Comparison of ENCODE assay signal across 34 cellular contexts in the genomic region with DNA sequence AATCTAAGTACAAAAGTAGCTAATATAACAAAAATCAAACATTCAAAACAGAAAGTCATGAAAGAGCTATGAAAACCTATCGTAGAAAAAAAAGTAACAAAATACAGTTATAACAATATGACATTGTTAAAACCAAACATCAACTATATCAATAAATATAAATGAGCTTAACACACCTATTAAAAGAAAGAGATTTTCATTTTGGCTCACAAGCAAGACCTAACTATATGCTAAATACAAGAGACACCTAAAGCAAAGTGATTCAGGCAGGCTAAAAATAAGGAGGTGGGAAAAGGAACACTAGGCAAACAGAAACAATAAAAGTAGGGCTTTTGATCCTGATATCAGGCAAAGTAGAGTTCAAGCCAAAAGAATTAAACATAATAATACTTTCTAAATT. TPM values are rescaled to one million over a fixed set of nuclear protein-coding genes. Genes with fewer than 3 reads are reported as not detected.
DNase-seq lines count a peak whose midpoint lies in the region; ATAC-seq, FAIRE-seq and TF ChIP-seq lines count a peak whose summit lies in the region.
"Had no signal": no experiment of that assay in that cellular context is flagged by ENCODE, and none has a peak within 500 bp of the region (broad histone marks: within the 10 kb centered on the region; RNA-seq: fewer than 3 reads in every experiment).

No MANE protein-coding gene starts in this region.

- no peak for TF ChIP-seq POLR2A in K562 (conservative IDR thresholded peaks at IDR 0.05)

- H3K4me1 ChIP-seq in HEK293 (ENCODE audit: control insufficient read depth, insufficient read depth, low read length), result no peaks in the 10 kb centered on the region
- no peaks in the 10 kb centered on the region for H3K4me1 ChIP-seq in adipocyte (ENCODE audit: control insufficient read depth, insufficient read depth, low read length)
- H3K4me1 ChIP-seq in K562 (replicated peaks in 1 of 2; ENCODE audit: control insufficient read depth in 2 of 2, insufficient read depth in 2 of 2, low read length in 2 of 2), result no peaks in the 10 kb centered on the region
- H3K4me1 ChIP-seq: A549; BE2C; BLaER1; BLaER1 treated with 17β-estradiol and CSF1 and Interleukin-3, amounts not matched to agents 10 nM and 100 nM had no signal

- H3K9me3 ChIP-seq in HEK293 (ENCODE audit: control insufficient read depth, insufficient read depth, low read depth, low read length) (peaks cover 8% of the 10 kb centered on the region), adipocyte (ENCODE audit: control insufficient read depth, low read length) (peaks cover 77% of the 10 kb centered on the region), K562 (replicated peaks; ENCODE audit: control insufficient read depth, insufficient read depth, low read depth, low read length) (peaks cover 8% of the 10 kb centered on the region)
- H3K9me3 ChIP-seq: BE2C had no signal

- CTCF ChIA-PET in HEK293 (lab: Yijun Ruan, JAX) (interaction anchor here (0.5 to 2.2 kb wide), 2 partner anchors 14 to 580 kb away, joined by 3 to 6 read pairs; no protein-coding TSS in a partner anchor), K562 (lab: Yijun Ruan, JAX; ENCODE audit: low intra/inter-chr PET ratio) (no interaction called here)

- DNase-seq in adipocyte (ENCODE audit: low read depth) (no peak), K562 (ENCODE audit: extremely low read depth in 1 of 4, low spot score in 3 of 4) (no peak)
- DNase-seq in activated CD4-positive, CD25-positive, alpha-beta regulatory T cell treated with anti-CD3 and anti-CD28 coated beads, Interleukin-2, amount 50 U/mL, for 72 hours, result no peak
- no peak for DNase-seq in activated CD8-positive, alpha-beta memory T cell treated with anti-CD3 and anti-CD28 coated beads, Interleukin-2, amount 50 U/mL, for 48 hours
- DNase-seq: 8988T; ACHN; AML-193; BE2C; C1 segment of cervical spinal cord; Caco-2; Calu3; CD4-positive, alpha-beta memory T cell; CD4-positive, alpha-beta T cell; CD4-positive, CD25-positive, alpha-beta regulatory T cell; CD8-positive, alpha-beta memory T cell; CD8-positive, alpha-beta T cell; COR-L47; DMS 273 treated with DMSO at 0.1 percent for 48 hours; DMS153; DMS53; DMS79; DMS79 treated with DMSO at 0.1 percent for 48 hours; DND-41; EL had no signal

- H3K27ac ChIP-seq in HEK293 (ENCODE audit: extremely low read depth, low read depth, low read length) (no peak overlapping the region), K562 (ENCODE audit: extremely low read depth, low read depth, low read length) (no peak overlapping the region)
- H3K27ac ChIP-seq: 22Rv1; A549; BLaER1; BLaER1 treated with 17β-estradiol and CSF1 and Interleukin-3, amounts not matched to agents 10 nM and 100 nM; C4-2B had no signal

- H3K4me3 ChIP-seq in HEK293 (ENCODE audit: low read depth, low read length), result no peak overlapping the region
- H3K4me3 ChIP-seq in adipocyte (ENCODE audit: low read length), result peak overlapping the region; percentile 15
- no peak overlapping the region for H3K4me3 ChIP-seq in K562
- H3K4me3 ChIP-seq: A549; BLaER1; BLaER1 treated with 17β-estradiol and CSF1 and Interleukin-3, amounts not matched to agents 10 nM and 100 nM had no signal

- FAIRE-seq in G401.6 (lab: Jason Lieb, UNC) (peak; percentile 23), K562 (lab: Jason Lieb, UNC) (no peak)
- FAIRE-seq: A549, D721Med had no signal

- 95% methylated on average over 1 of the region's 1 CpG for WGBS in K562 (ENCODE audit: insufficient coverage, low coverage, missing lambda C conversion rate)

- BruUV-seq in K562 (replicated peaks; lab: Mats Ljungman, UMichigan), result no TSS peak

- H4K20me1 ChIP-seq in K562 (replicated peaks; ENCODE audit: control insufficient read depth, insufficient read depth, low read length), result no peaks in the 10 kb centered on the region
- H4K20me1 ChIP-seq: BLaER1 had no signal

- H3K4me2 ChIP-seq in K562 (ENCODE audit: insufficient read depth, low read length), result no peak overlapping the region
- H3K4me2 ChIP-seq: A549; BLaER1; BLaER1 treated with 17β-estradiol and CSF1 and Interleukin-3, amounts not matched to agents 10 nM and 100 nM had no signal

- intact Hi-C loops in K562 (cut with micrococcal nuclease), result no loop called here

- POLR2A ChIA-PET in HEK293 (lab: Yijun Ruan, JAX) (no interaction called here), K562 (lab: Yijun Ruan, JAX) (interaction anchor here (0.7 to 1.1 kb wide), 3 partner anchors 10 to 20 kb away, joined by 3 to 5 read pairs (median 3); no protein-coding TSS in a partner anchor)

- no peaks in the 10 kb centered on the region for H3K9me1 ChIP-seq in K562 (ENCODE audit: control insufficient read depth, insufficient read depth, low read length)

- TF ChIP-seq CTCF in HEK293 (tag by site-specific recombination; IDR thresholded peaks at IDR 0.05) (no peak), K562 (IDR thresholded peaks at IDR 0.05 in 2 of 3, conservative IDR thresholded peaks at IDR 0.05 in 1 of 3; ENCODE audit: insufficient read depth in 2 of 3, low read depth in 1 of 3, low read length in 3 of 3) (no peak)

- H3K27me3 ChIP-seq in adipocyte (replicated peaks; ENCODE audit: control insufficient read depth, insufficient read depth, low read length) (no peaks in the 10 kb centered on the region), K562 (ENCODE audit: control insufficient read depth in 2 of 2, insufficient read depth in 2 of 2, low read length in 2 of 2) (no peaks in the 10 kb centered on the region)
- H3K27me3 ChIP-seq: BE2C; BLaER1; BLaER1 treated with 17β-estradiol and CSF1 and Interleukin-3, amounts not matched to agents 10 nM and 100 nM had no signal

- no peak overlapping the region for H3K9ac ChIP-seq in adipocyte (ENCODE audit: low read length)
- H3K9ac ChIP-seq in K562 (ENCODE audit: insufficient read depth in 1 of 2, low read depth in 2 of 2, low read length in 2 of 2), result no peak overlapping the region
- H3K9ac ChIP-seq: BLaER1; BLaER1 treated with 17β-estradiol and CSF1 and Interleukin-3, amounts not matched to agents 10 nM and 100 nM had no signal

- no peak overlapping the region for H2AFZ ChIP-seq in K562 (ENCODE audit: low read depth, low read length)

- in situ Hi-C loops in K562 (cut with MboI), result no loop called here

- no peak for ATAC-seq in K562
- no peak for ATAC-seq in GM18517 (IDR thresholded peaks at IDR 0.05; ENCODE audit: unreplicated experiment)
- ATAC-seq in HG03378 (IDR thresholded peaks at IDR 0.05; ENCODE audit: unreplicated experiment), result no peak
- ATAC-seq: A549; CD8-positive, alpha-beta T cell had no signal

- no peak for TF ChIP-seq RAD21 in K562 (CRISPR knock-in tag; conservative IDR thresholded peaks at IDR 0.05 in 1 of 2, IDR thresholded peaks at IDR 0.05 in 1 of 2)

- H3K36me3 ChIP-seq in HEK293 (ENCODE audit: control insufficient read depth in 2 of 2, insufficient read depth in 1 of 2, low read length in 2 of 2) (peaks cover 40 to 68% of the 10 kb centered on the region in 2 experiments), adipocyte (ENCODE audit: control insufficient read depth, insufficient read depth, low read length, severe bottlenecking) (peaks cover 70% of the 10 kb centered on the region), K562 (ENCODE audit: control insufficient read depth, insufficient read depth, low read length) (peaks cover 43% of the 10 kb centered on the region)

- peaks cover 37% of the 10 kb centered on the region for H3K79me2 ChIP-seq in K562 (ENCODE audit: control insufficient read depth, insufficient read depth, low read length)

- no peak for TF ChIP-seq EP300 in K562 (IDR thresholded peaks at IDR 0.05; ENCODE audit: low read length)

TF ChIP-seq in K562, 482 proteins besides CTCF, POLR2A, EP300 and RAD21:
- TF ChIP-seq XRCC5 (IDR thresholded peaks at IDR 0.05; ENCODE audit: low read depth, low read length), result no peak
- TF ChIP-seq ZNF354B (CRISPR knock-in tag; IDR thresholded peaks at IDR 0.05), result peak; percentile 74; the same call in 1 of the 2 replicates
- TF ChIP-seq ZNF212 (CRISPR knock-in tag; IDR thresholded peaks at IDR 0.05), result no peak
- peak; percentile 94 for TF ChIP-seq ZNF507 (tag; conservative IDR thresholded peaks at IDR 0.05)

RNA-seq across cellular contexts. Expression of a gene that starts 13.5 kb away (rescaled TPM):
- total RNA-seq in K562 (2011; cell fraction: chromatin; rRNA removed; ENCODE audit: low replicate concordance), result 8.3 and 23.3 TPM in 2 replicates
- 13.7 and 20.0 TPM in 2 replicates for total RNA-seq in K562 (2011; cell fraction: nucleolus; rRNA removed)
- 11.3 and 14.8 TPM in 2 replicates for total RNA-seq in K562 (2011; cell fraction: nucleoplasm; rRNA removed)
- 11.6 and 12.4 TPM in 2 replicates for total RNA-seq in K562 (2014; rRNA removed)
- total RNA-seq in K562 (2014; rRNA removed; fragmentation: Illumina TruSeq; extraction: Trizol), result 24.0 and 27.2 TPM in 2 replicates
- 25.2 and 26.4 TPM in 2 replicates for total RNA-seq in K562 (2015; rRNA removed; fragmentation: Illumina TruSeq; extraction: Trizol)
- total RNA-seq in K562 (2021), result 29.2 and 31.2 TPM in 2 replicates
- polyA plus RNA-seq in K562 (2011; rRNA removed), result 21.9 and 24.8 TPM in 2 replicates
- 3.9 and 6.5 TPM in 2 replicates for polyA plus RNA-seq in K562 (2011; cell fraction: cytosol; rRNA removed)
- 20.4 and 22.7 TPM in 2 replicates for polyA plus RNA-seq in K562 (2011; cell fraction: nucleus; rRNA removed)
- polyA plus RNA-seq in K562 (2012), result 10.6 and 17.4 TPM in 2 replicates
- polyA plus RNA-seq in K562 (2014; fragmentation: Illumina TruSeq; extraction: Trizol), result 17.8 and 18.7 TPM in 2 replicates
- 1 to 10 TPM; 4.7 to 7.1 TPM for polyA plus RNA-seq in K562 (2014; fragmentation: Nextera tagmentation; extraction: Ambion mirVana)
- polyA plus RNA-seq in K562 (2014; rRNA removed), result 12.4 and 14.6 TPM in 2 replicates
- 18.8 and 21.8 TPM in 2 replicates for polyA minus RNA-seq in K562 (2011; rRNA and poly(A)+ RNA removed)
- polyA minus RNA-seq in K562 (2011; cell fraction: cytosol; rRNA and poly(A)+ RNA removed), result 9.3 and 10.4 TPM in 2 replicates
- 15.6 and 21.7 TPM in 2 replicates for polyA minus RNA-seq in K562 (2011; cell fraction: nucleus; rRNA and poly(A)+ RNA removed)

RNA-seq across cellular contexts. Expression of a gene that starts 49.3 kb away (rescaled TPM):
- total RNA-seq in K562 (2011; cell fraction: chromatin; rRNA removed; ENCODE audit: low replicate concordance), result 19.4 and 24.4 TPM in 2 replicates
- 28.8 and 31.2 TPM in 2 replicates for total RNA-seq in K562 (2011; cell fraction: nucleolus; rRNA removed)
- 29.9 and 34.0 TPM in 2 replicates for total RNA-seq in K562 (2011; cell fraction: nucleoplasm; rRNA removed)
- total RNA-seq in K562 (2014; rRNA removed) (52.7 and 60.6 TPM in 2 replicates), K562 (2014; rRNA removed; fragmentation: Illumina TruSeq; extraction: Trizol) (19.9 and 21.5 TPM in 2 replicates), K562 (2015; rRNA removed; fragmentation: Illumina TruSeq; extraction: Trizol) (37.9 and 40.7 TPM in 2 replicates), K562 (2021) (45.4 and 47.8 TPM in 2 replicates)
- polyA plus RNA-seq in K562 (2011; rRNA removed) (45.9 and 47.2 TPM in 2 replicates), K562 (2014; fragmentation: Illumina TruSeq; extraction: Trizol) (29.6 and 40.5 TPM in 2 replicates), K562 (2014; fragmentation: Nextera tagmentation; extraction: Ambion mirVana) (10 to 100 TPM in 1 of 2 experiments, 1 to 10 TPM in 1; 8.8 to 25.2 TPM), K562 (2014; rRNA removed) (51.1 and 59.4 TPM in 2 replicates)
- polyA plus RNA-seq in K562 (2011; cell fraction: cytosol; rRNA removed), result 54.9 and 75.5 TPM in 2 replicates
- polyA plus RNA-seq in K562 (2011; cell fraction: nucleus; rRNA removed), result 31.7 and 32.1 TPM in 2 replicates
- polyA plus RNA-seq in K562 (2012), result 28.3 and 30.1 TPM in 2 replicates
- 19.4 and 21.4 TPM in 2 replicates for polyA minus RNA-seq in K562 (2011; rRNA and poly(A)+ RNA removed)
- polyA minus RNA-seq in K562 (2011; cell fraction: cytosol; rRNA and poly(A)+ RNA removed), result 17.9 and 18.6 TPM in 2 replicates
- 26.0 and 42.1 TPM in 2 replicates for polyA minus RNA-seq in K562 (2011; cell fraction: nucleus; rRNA and poly(A)+ RNA removed)
